In genomic region chr2:230330206-230330605, GRCh38 we compare ENCODE assay signal across 16 cellular contexts. TPM values are rescaled to one million over a fixed set of nuclear protein-coding genes. Genes with fewer than 3 reads are reported as not detected.
DNase-seq lines count a peak whose midpoint lies in the region; ATAC-seq and TF ChIP-seq lines count a peak whose summit lies in the region.
"Had no signal": no experiment of that assay in that cellular context is flagged by ENCODE, and none has a peak within 500 bp of the region (broad histone marks: within the 10 kb centered on the region; RNA-seq: fewer than 3 reads in every experiment).

No MANE protein-coding gene starts in this region.

- H3K27ac Mint-ChIP-seq in chondrocyte (ENCODE audit: unreplicated experiment): peak overlapping the region; percentile 78
- H3K27ac Mint-ChIP-seq: mesothelial cell of epicardium had no signal

- H3K4me3 Mint-ChIP-seq in activated T-cell treated with anti-CD3 and anti-CD28 coated beads, Interleukin-2, amount 50 U/mL, for 4 hours: peak overlapping the region; percentile 90
- H3K4me3 Mint-ChIP-seq in chondrocyte (ENCODE audit: unreplicated experiment): no peak overlapping the region
- H3K4me3 Mint-ChIP-seq: mesothelial cell of epicardium had no signal

- peaks cover 82% of the 10 kb centered on the region for H3K4me1 Mint-ChIP-seq in activated T-cell treated with anti-CD3 and anti-CD28 coated beads, Interleukin-2, amount 50 U/mL, for 4 hours (ENCODE audit: low read depth)
- peaks cover 56% of the 10 kb centered on the region for H3K4me1 Mint-ChIP-seq in chondrocyte (ENCODE audit: low read depth)

- H3K27me3 Mint-ChIP-seq in activated T-cell treated with anti-CD3 and anti-CD28 coated beads, Interleukin-2, amount 50 U/mL, for 4 hours (ENCODE audit: low read depth): no peaks in the 10 kb centered on the region
- H3K27me3 Mint-ChIP-seq in chondrocyte (ENCODE audit: low read depth): no peaks in the 10 kb centered on the region

- H3K9ac ChIP-seq in skeletal muscle satellite cell (ENCODE audit: low read depth, low read length): peak overlapping the region; percentile 39
- H3K9ac ChIP-seq: KMS-11 had no signal

- no peaks in the 10 kb centered on the region for H3K9me3 ChIP-seq in skeletal muscle satellite cell (replicated peaks; ENCODE audit: low read length)
- H3K9me3 ChIP-seq: heart right ventricle had no signal

- H3K36me3 ChIP-seq in skeletal muscle satellite cell (ENCODE audit: insufficient read depth, low read length): peaks cover 9% of the 10 kb centered on the region

- peak overlapping the region; percentile 48 for H3K4me3 ChIP-seq in skeletal muscle satellite cell (ENCODE audit: low read length)
- H3K4me3 ChIP-seq: heart right ventricle had no signal

- DNase-seq in activated T-cell treated with anti-CD3 and anti-CD28 coated beads, Interleukin-2, amount 50 U/mL, for 4 hours: no peak
- DNase-seq in activated T-cell treated with anti-CD3 and anti-CD28 coated beads, Interleukin-2, amount 50 U/mL, for 48 hours: no peak
- DNase-seq in chondrocyte (ENCODE audit: low spot score): no peak
- DNase-seq: activated CD4-positive, alpha-beta T cell treated with anti-CD3 and anti-CD28 coated beads, Interleukin-2, amount 50 U/mL, for 1 hour; effector CD4-positive, alpha-beta T cell; heart right ventricle; kidney; NCI-H1105; posterior cingulate gyrus had no signal

- peaks cover 8% of the 10 kb centered on the region for H3K9me3 Mint-ChIP-seq in activated T-cell treated with anti-CD3 and anti-CD28 coated beads, Interleukin-2, amount 50 U/mL, for 4 hours
- H3K9me3 Mint-ChIP-seq in chondrocyte (ENCODE audit: low read depth): peaks cover 4% of the 10 kb centered on the region
- H3K9me3 Mint-ChIP-seq: mesothelial cell of epicardium had no signal

- peaks cover 40% of the 10 kb centered on the region for H3K36me3 Mint-ChIP-seq in activated T-cell treated with anti-CD3 and anti-CD28 coated beads, Interleukin-2, amount 50 U/mL, for 4 hours (ENCODE audit: insufficient read depth)
- H3K36me3 Mint-ChIP-seq in chondrocyte (ENCODE audit: low read depth): peaks cover 24% of the 10 kb centered on the region
- H3K36me3 Mint-ChIP-seq: mesothelial cell of epicardium had no signal

- H3K27me3 ChIP-seq in skeletal muscle satellite cell (ENCODE audit: control insufficient read depth, insufficient read depth, low read length): no peaks in the 10 kb centered on the region
- H3K27me3 ChIP-seq: heart right ventricle had no signal

- no peak for TF ChIP-seq CTCF in chondrocyte (IDR thresholded peaks at IDR 0.05)

- peak overlapping the region; percentile 76 for H3K4me2 ChIP-seq in skeletal muscle satellite cell (ENCODE audit: low read length)
- H3K4me2 ChIP-seq: KMS-11 had no signal

- ATAC-seq in activated T-cell treated with anti-CD3 and anti-CD28 coated beads, Interleukin-2, amount 50 U/mL, for 4 hours: no peak
- ATAC-seq in SK-N-SH treated with all-trans-retinoic acid at 6 μM for 48 hours: 0 out of 3 replicates have a peak, but pooled peaks have one; percentile 11
- no peak for ATAC-seq in GM21447 (IDR thresholded peaks at IDR 0.05; ENCODE audit: unreplicated experiment)
- ATAC-seq in GM19035 (IDR thresholded peaks at IDR 0.05; ENCODE audit: unreplicated experiment): no peak
- ATAC-seq in GM18861 (IDR thresholded peaks at IDR 0.05; ENCODE audit: unreplicated experiment): no peak
- ATAC-seq: heart right ventricle had no signal

- H3K4me1 ChIP-seq in skeletal muscle satellite cell (ENCODE audit: control insufficient read depth, insufficient read depth, low read length): peaks cover 37% of the 10 kb centered on the region

TF ChIP-seq in SK-N-SH treated with all-trans-retinoic acid at 6 μM for 48 hours, 23 proteins besides CTCF, POLR2A, EP300 and RAD21 (continues in another document):
- no peak for TF ChIP-seq TOX (CRISPR knock-in tag; IDR thresholded peaks at IDR 0.05; ENCODE audit: borderline replicate concordance)
- no peak for TF ChIP-seq ZNF8 (CRISPR knock-in tag; IDR thresholded peaks at IDR 0.05)
- no peak for TF ChIP-seq ARNTL (CRISPR knock-in tag; IDR thresholded peaks at IDR 0.05; ENCODE audit: borderline replicate concordance, low read depth)
- TF ChIP-seq OSR1 (CRISPR knock-in tag; IDR thresholded peaks at IDR 0.05): no peak
- TF ChIP-seq ISL1 (CRISPR knock-in tag; IDR thresholded peaks at IDR 0.05): no peak
- no peak for TF ChIP-seq CSRNP3 (CRISPR knock-in tag; IDR thresholded peaks at IDR 0.05)
- TF ChIP-seq PATZ1 (CRISPR knock-in tag; IDR thresholded peaks at IDR 0.05; ENCODE audit: borderline replicate concordance): no peak
- no peak for TF ChIP-seq ZNF565 (CRISPR knock-in tag; conservative IDR thresholded peaks at IDR 0.05; ENCODE audit: low read depth)
- TF ChIP-seq ZFP3 (CRISPR knock-in tag; IDR thresholded peaks at IDR 0.05): no peak
- no peak for TF ChIP-seq ZFP30 (CRISPR knock-in tag; IDR thresholded peaks at IDR 0.05)
- no peak for TF ChIP-seq ZNF70 (CRISPR knock-in tag; IDR thresholded peaks at IDR 0.05)
- no peak for TF ChIP-seq CSDC2 (CRISPR knock-in tag; IDR thresholded peaks at IDR 0.05)
- no peak for TF ChIP-seq CREB5 (CRISPR knock-in tag; IDR thresholded peaks at IDR 0.05; ENCODE audit: low read depth)
- no peak for TF ChIP-seq TSHZ2 (CRISPR knock-in tag; IDR thresholded peaks at IDR 0.05)
- TF ChIP-seq SNAI2 (CRISPR knock-in tag; IDR thresholded peaks at IDR 0.05): no peak

RNA-seq across cellular contexts. Expression of gene SP140L, which starts 3.2 kb away (rescaled TPM):
- total RNA-seq in activated T-cell treated with anti-CD3 and anti-CD28 coated beads, Interleukin-2, amount 50 U/mL, for 4 hours: 10 to 100 TPM; 24.1 to 30.3 (median 28.7) TPM
- total RNA-seq in chondrocyte: 20.6 to 21.9 TPM (median 21.3 TPM) in 3 replicates
- 6.6 and 7.2 TPM in 2 replicates for total RNA-seq in skeletal muscle satellite cell (2012; rRNA removed)
